ENCODE assay signal across 2 cellular contexts in the genomic region with DNA sequence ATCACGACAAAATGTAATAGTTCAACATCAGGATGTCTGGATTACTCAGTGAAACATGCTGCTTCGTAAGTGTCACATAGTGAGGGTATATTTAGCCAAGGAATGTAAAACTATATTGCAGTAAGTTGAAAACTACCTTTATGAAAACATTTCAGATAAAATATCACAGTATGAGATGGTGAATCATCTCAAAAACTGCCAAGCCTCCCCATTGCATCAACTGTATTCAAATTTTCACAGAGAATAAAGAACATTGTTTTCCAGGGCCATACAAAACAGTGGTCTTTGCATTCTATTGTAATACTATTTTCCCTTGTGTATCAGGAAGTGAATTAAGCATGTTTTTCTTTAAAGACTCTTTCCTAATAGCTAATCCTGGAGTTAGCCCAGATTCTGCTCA.
TF ChIP-seq lines count a peak whose summit lies in the region.

No MANE protein-coding gene starts in this region.

TF ChIP-seq in SK-N-SH, 30 proteins besides CTCF, POLR2A, EP300 and RAD21 (continued from another document):
- no peak for TF ChIP-seq USF2 (IDR thresholded peaks at IDR 0.05; ENCODE audit: borderline replicate concordance, low read depth, low read length)
- no peak for TF ChIP-seq POLR2AphosphoS5 (IDR thresholded peaks at IDR 0.05; ENCODE audit: low read depth, low read length)
- TF ChIP-seq GABPA (IDR thresholded peaks at IDR 0.05; ENCODE audit: low read depth) = no peak
- no peak for TF ChIP-seq REST (IDR thresholded peaks at IDR 0.05; ENCODE audit: low read depth, low read length)
- no peak for TF ChIP-seq SIN3A (IDR thresholded peaks at IDR 0.05; ENCODE audit: borderline replicate concordance, low read depth, low read length)
- no peak for TF ChIP-seq SMC3 (IDR thresholded peaks at IDR 0.05; ENCODE audit: low read depth, low read length)
- TF ChIP-seq, protein P1, sequence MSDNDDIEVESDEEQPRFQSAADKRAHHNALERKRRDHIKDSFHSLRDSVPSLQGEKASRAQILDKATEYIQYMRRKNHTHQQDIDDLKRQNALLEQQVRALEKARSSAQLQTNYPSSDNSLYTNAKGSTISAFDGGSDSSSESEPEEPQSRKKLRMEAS (IDR thresholded peaks at IDR 0.05; ENCODE audit: low read depth) = no peak

TF ChIP-seq in SK-N-SH treated with all-trans-retinoic acid at 6 μM for 48 hours, 23 proteins besides CTCF, POLR2A, EP300 and RAD21 (continued from another document):
- no peak for TF ChIP-seq CSRNP3 (CRISPR knock-in tag; IDR thresholded peaks at IDR 0.05)
- TF ChIP-seq, protein P2, sequence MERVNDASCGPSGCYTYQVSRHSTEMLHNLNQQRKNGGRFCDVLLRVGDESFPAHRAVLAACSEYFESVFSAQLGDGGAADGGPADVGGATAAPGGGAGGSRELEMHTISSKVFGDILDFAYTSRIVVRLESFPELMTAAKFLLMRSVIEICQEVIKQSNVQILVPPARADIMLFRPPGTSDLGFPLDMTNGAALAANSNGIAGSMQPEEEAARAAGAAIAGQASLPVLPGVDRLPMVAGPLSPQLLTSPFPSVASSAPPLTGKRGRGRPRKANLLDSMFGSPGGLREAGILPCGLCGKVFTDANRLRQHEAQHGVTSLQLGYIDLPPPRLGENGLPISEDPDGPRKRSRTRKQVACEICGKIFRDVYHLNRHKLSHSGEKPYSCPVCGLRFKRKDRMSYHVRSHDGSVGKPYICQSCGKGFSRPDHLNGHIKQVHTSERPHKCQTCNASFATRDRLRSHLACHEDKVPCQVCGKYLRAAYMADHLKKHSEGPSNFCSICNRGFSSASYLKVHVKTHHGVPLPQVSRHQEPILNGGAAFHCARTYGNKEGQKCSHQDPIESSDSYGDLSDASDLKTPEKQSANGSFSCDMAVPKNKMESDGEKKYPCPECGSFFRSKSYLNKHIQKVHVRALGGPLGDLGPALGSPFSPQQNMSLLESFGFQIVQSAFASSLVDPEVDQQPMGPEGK (CRISPR knock-in tag; IDR thresholded peaks at IDR 0.05; ENCODE audit: borderline replicate concordance) = no peak
- no peak for TF ChIP-seq ESRRG (CRISPR knock-in tag; IDR thresholded peaks at IDR 0.05)
- TF ChIP-seq PPARA (CRISPR knock-in tag; IDR thresholded peaks at IDR 0.05; ENCODE audit: borderline replicate concordance) = no peak
- no peak for TF ChIP-seq ARNTL (CRISPR knock-in tag; IDR thresholded peaks at IDR 0.05; ENCODE audit: borderline replicate concordance, low read depth)
- TF ChIP-seq ZNF565 (CRISPR knock-in tag; conservative IDR thresholded peaks at IDR 0.05; ENCODE audit: low read depth) = no peak
- TF ChIP-seq SNAI2 (CRISPR knock-in tag; IDR thresholded peaks at IDR 0.05) = no peak
